9 cellular contexts compared by ENCODE assay signal in the genomic region with DNA sequence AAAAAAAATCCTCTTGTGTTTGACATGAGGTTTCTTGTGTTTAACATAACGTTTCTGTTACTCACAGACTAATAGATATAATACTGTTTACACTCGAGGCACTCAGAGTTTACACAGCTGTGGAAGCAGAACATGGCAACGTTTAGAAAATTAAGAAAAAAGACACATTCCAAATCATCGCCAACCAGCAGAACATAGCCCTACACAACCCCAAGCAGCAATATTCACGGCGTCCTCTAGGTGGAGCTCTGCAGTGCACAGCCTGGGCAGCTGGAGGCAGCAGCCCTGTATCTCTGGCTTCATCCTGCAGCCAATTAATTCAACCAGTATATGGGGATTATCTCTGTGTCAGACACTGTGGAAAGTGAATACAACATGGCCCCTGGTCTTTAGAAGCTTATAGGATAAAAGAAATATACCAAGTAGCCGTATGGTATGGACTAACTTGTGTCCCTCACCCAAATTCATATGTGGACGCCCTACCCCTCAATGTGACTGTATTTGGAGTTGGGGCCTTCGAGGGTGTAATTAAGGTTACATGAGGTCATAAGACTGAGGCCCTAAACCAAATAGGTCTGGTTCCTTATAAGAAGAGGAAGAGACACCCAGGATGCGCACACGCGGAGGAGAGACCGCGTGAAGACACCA. TPM values are rescaled to one million over a fixed set of nuclear protein-coding genes. Genes with fewer than 3 reads are reported as not detected.
DNase-seq lines count a peak whose midpoint lies in the region; ATAC-seq, FAIRE-seq and TF ChIP-seq lines count a peak whose summit lies in the region.
"Had no signal": no experiment of that assay in that cellular context is flagged by ENCODE, and none has a peak within 500 bp of the region (broad histone marks: within the 10 kb centered on the region; RNA-seq: fewer than 3 reads in every experiment).

No MANE protein-coding gene starts in this region.

- no peaks in the 10 kb centered on the region for H3K27me3 Mint-ChIP-seq in Calu3 (ENCODE audit: unreplicated experiment)
- peaks cover 8% of the 10 kb centered on the region for H3K27me3 Mint-ChIP-seq in activated T-helper 17 cell treated with anti-CD3 and anti-CD28 coated beads, Interleukin-2, amount 50 U/mL, for 72 hours

- no peak overlapping the region for H3K4me3 Mint-ChIP-seq in Calu3 (ENCODE audit: low read depth, unreplicated experiment)
- H3K4me3 Mint-ChIP-seq in activated T-helper 17 cell treated with anti-CD3 and anti-CD28 coated beads, Interleukin-2, amount 50 U/mL, for 72 hours = peak overlapping the region; percentile 51

- H3K36me3 ChIP-seq in osteoblast (ENCODE audit: insufficient read depth, low read length) = no peaks in the 10 kb centered on the region
- no peaks in the 10 kb centered on the region for H3K36me3 ChIP-seq in tibial nerve

- H4K20me1 ChIP-seq in osteoblast (ENCODE audit: insufficient read depth, low read length) = no peaks in the 10 kb centered on the region

- peaks cover 10% of the 10 kb centered on the region for H3K36me3 Mint-ChIP-seq in Calu3 (ENCODE audit: insufficient read depth, unreplicated experiment)
- H3K36me3 Mint-ChIP-seq in activated T-helper 17 cell treated with anti-CD3 and anti-CD28 coated beads, Interleukin-2, amount 50 U/mL, for 72 hours (ENCODE audit: low read depth) = peaks cover 6% of the 10 kb centered on the region

- H3K9me3 Mint-ChIP-seq in Calu3 (ENCODE audit: low read depth, unreplicated experiment) = no peaks in the 10 kb centered on the region
- no peaks in the 10 kb centered on the region for H3K9me3 Mint-ChIP-seq in activated T-helper 17 cell treated with anti-CD3 and anti-CD28 coated beads, Interleukin-2, amount 50 U/mL, for 72 hours

- H3K9me3 ChIP-seq in osteoblast (ENCODE audit: low read depth, low read length) (no peaks in the 10 kb centered on the region), tibial nerve (no peaks in the 10 kb centered on the region)

- H3K27me3 ChIP-seq in foreskin keratinocyte (no peaks in the 10 kb centered on the region), osteoblast (ENCODE audit: insufficient read depth, low read length) (no peaks in the 10 kb centered on the region), tibial nerve (no peaks in the 10 kb centered on the region)

- no peaks in the 10 kb centered on the region for H3K4me1 ChIP-seq in foreskin keratinocyte
- peaks cover 9% of the 10 kb centered on the region for H3K4me1 ChIP-seq in osteoblast (ENCODE audit: insufficient read depth, low read length)
- peaks cover 0 to 38% (median 14%) of the 10 kb centered on the region in 4 donors for H3K4me1 ChIP-seq in tibial nerve

- H3K27ac ChIP-seq in foreskin keratinocyte = no peak overlapping the region
- H3K27ac ChIP-seq in osteoblast (ENCODE audit: low read depth, low read length) = no peak overlapping the region
- no peak overlapping the region for H3K27ac ChIP-seq in tibial nerve
- H3K27ac ChIP-seq: epithelial cell of prostate had no signal

- no peak overlapping the region for H2AFZ ChIP-seq in osteoblast (ENCODE audit: low read length)

- H3K4me3 ChIP-seq in osteoblast (ENCODE audit: insufficient read depth, low read length) = no peak overlapping the region
- no peak overlapping the region for H3K4me3 ChIP-seq in tibial nerve

- BruUV-seq in Calu3 (replicated peaks; lab: Mats Ljungman, UMichigan) = no TSS peak

- ATAC-seq in GM19463 (IDR thresholded peaks at IDR 0.05; ENCODE audit: unreplicated experiment) (peak; percentile 78), foreskin keratinocyte (peak; percentile 77)
- ATAC-seq in activated T-helper 17 cell treated with anti-CD3 and anti-CD28 coated beads, Interleukin-2, amount 50 U/mL, for 72 hours (replicated peaks) = peak; percentile 59

- TF ChIP-seq POLR2A in tibial nerve (IDR thresholded peaks at IDR 0.05) = no peak

- peaks cover 23% of the 10 kb centered on the region for H3K4me1 Mint-ChIP-seq in Calu3 (ENCODE audit: low read depth, unreplicated experiment)
- H3K4me1 Mint-ChIP-seq in activated T-helper 17 cell treated with anti-CD3 and anti-CD28 coated beads, Interleukin-2, amount 50 U/mL, for 72 hours = peaks cover 10% of the 10 kb centered on the region

- DNase-seq in Calu3 = peak; percentile 89
- DNase-seq in HK-2 (ENCODE audit: unreplicated experiment) = peak; percentile 66
- DNase-seq in RCC 7860 (ENCODE audit: low spot score) = peak; percentile 51
- peak; percentile 44 to 65 for DNase-seq in foreskin keratinocyte
- DNase-seq in osteoblast (ENCODE audit: insufficient read length, low spot score, missing footprints) = peak; percentile 82
- peak; percentile 84 to 96 for DNase-seq in tibial nerve (ENCODE audit: low spot score in 2 of 2)

- TF ChIP-seq EP300 in tibial nerve (IDR thresholded peaks at IDR 0.05) = no peak

- intact Hi-C loops in Calu3 (cut with micrococcal nuclease; ENCODE audit: unreplicated experiment) = no loop called here

- TF ChIP-seq CTCF in Calu3 (IDR thresholded peaks at IDR 0.05; ENCODE audit: unreplicated experiment) (peak; percentile 88), foreskin keratinocyte (conservative IDR thresholded peaks at IDR 0.05) (peak; percentile 91), osteoblast (IDR thresholded peaks at IDR 0.05; ENCODE audit: extremely low read depth, low read depth, low read length) (peak; percentile 97), tibial nerve (IDR thresholded peaks at IDR 0.05) (peak; percentile 64 to 89 (median 83))

- 57 to 58% methylated on average over 14 of the region's 14 CpGs for WGBS in tibial nerve, 2 donors

- CTCF ChIA-PET in Calu3 (lab: Charles Lee) = interaction anchor here (0.6 to 1.2 kb wide), 7 partner anchors 30 to 240 kb away, joined by 3 to 9 read pairs (median 4); no protein-coding TSS in a partner anchor

- no peaks in the 10 kb centered on the region for H3K79me2 ChIP-seq in osteoblast (ENCODE audit: insufficient read depth, low read length)

- no peak overlapping the region for H3K27ac Mint-ChIP-seq in Calu3 (ENCODE audit: unreplicated experiment)
- peak overlapping the region; percentile 89 for H3K27ac Mint-ChIP-seq in activated T-helper 17 cell treated with anti-CD3 and anti-CD28 coated beads, Interleukin-2, amount 50 U/mL, for 72 hours

- peak overlapping the region; percentile 56 for H3K4me2 ChIP-seq in osteoblast (ENCODE audit: insufficient read depth, low read length)

- peak; percentile 52 for FAIRE-seq in RCC 7860 (lab: Jason Lieb, UNC)

RNA-seq across cellular contexts. Expression of gene ASB13, which starts 36.5 kb away (rescaled TPM):
- 20.7 and 21.6 TPM in 2 replicates for total RNA-seq in Calu3 (2022)
- total RNA-seq in activated T-helper 17 cell treated with anti-CD3 and anti-CD28 coated beads, Interleukin-2, amount 50 U/mL, for 72 hours = 1 to 10 TPM; 3.5 to 6.8 TPM
- 15.6 and 16.6 TPM in 2 replicates for total RNA-seq in foreskin keratinocyte
- 14.3 and 16.6 TPM in 2 replicates for polyA plus RNA-seq in foreskin keratinocyte
- total RNA-seq in osteoblast = 14.8 and 16.2 TPM in 2 replicates
- total RNA-seq in tibial nerve = 10 to 100 TPM; 18.3 to 39.2 (median 32.3) TPM

RNA-seq across cellular contexts. Expression of gene TASOR2, which starts 54.7 kb away (rescaled TPM):
- total RNA-seq in Calu3 (2022) = 80.5 and 88.9 TPM in 2 replicates
- total RNA-seq in activated T-helper 17 cell treated with anti-CD3 and anti-CD28 coated beads, Interleukin-2, amount 50 U/mL, for 72 hours = 10 to 100 TPM; 48.9 to 51.6 TPM
- total RNA-seq in foreskin keratinocyte = 52.7 and 58.4 TPM in 2 replicates
- polyA plus RNA-seq in foreskin keratinocyte = 9.7 and 10.5 TPM in 2 replicates
- 92.8 and 97.4 TPM in 2 replicates for total RNA-seq in osteoblast
- 10 to 100 TPM; 67.3 to 83.7 (median 79.6) TPM for total RNA-seq in tibial nerve
